Comparison of ENCODE assay signal across 8 cellular contexts in the genomic region with DNA sequence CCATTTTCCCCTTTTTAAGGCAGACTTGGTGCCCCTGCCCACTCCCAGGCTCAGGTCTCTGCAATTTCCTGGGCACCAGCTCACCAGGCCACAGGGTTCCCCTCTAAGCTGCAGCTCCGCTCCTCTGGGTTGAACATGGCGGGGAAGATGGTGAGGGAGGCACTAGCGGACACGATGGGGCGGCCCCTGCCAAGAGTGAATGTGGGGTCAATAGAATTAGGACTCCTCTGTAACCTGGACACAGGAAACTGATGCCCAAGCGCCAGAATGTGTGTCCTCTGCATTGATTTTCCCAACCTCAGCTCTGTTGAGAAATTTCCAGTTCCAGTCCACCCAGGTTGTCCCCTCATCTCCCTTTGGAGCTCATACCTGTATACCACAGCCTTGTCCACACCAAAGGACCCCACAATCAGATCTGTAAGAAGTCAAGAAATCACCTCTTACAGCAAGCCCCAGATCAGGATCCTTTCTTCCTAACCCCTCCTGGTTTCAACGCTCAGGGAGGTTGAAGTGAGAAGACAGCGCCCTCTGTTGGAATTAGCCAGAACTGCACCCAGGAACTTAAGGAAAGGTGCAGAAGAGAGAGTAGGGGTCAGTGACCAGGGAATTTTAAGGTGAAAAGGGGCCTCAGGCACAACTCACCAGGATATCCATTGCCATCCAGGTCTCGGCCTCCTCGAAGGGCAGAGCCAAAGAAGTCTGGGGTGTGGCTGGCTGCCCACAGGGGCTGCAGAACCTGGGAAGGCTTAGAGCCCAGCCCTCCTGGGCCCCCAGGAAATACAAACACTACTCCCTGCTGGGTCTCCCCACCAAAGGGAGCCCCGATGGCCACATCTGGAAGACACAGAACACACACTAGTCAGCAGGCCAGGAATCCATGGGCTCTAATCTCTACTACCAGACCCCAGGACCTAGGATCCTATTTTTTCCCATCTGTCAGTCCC. TPM values are rescaled to one million over a fixed set of nuclear protein-coding genes. Genes with fewer than 3 reads are reported as not detected.
A peak's percentile ranks its signal among the peaks of the same experiment; 100 is the strongest.
DNase-seq lines count a peak whose midpoint lies in the region; ATAC-seq and TF ChIP-seq lines count a peak whose summit lies in the region.

No MANE protein-coding gene starts in this region.

- H3K27ac Mint-ChIP-seq in CD4-positive, alpha-beta memory T cell = peak overlapping the region; percentile 74 to 96 (median 91)

- H3K4me1 ChIP-seq in CD4-positive, alpha-beta memory T cell (ENCODE audit: insufficient read depth, low read length) = peaks cover 22% of the 10 kb centered on the region
- no peaks in the 10 kb centered on the region for H3K4me1 ChIP-seq in HCT116 (ENCODE audit: control insufficient read depth in 1 of 2, insufficient read depth in 2 of 2, low read length in 2 of 2)
- H3K4me1 ChIP-seq in adipocyte (ENCODE audit: control insufficient read depth, insufficient read depth, low read length) = peaks cover 19% of the 10 kb centered on the region

- POLR2A ChIA-PET in CD4-positive, alpha-beta memory T cell (lab: Charles Lee; ENCODE audit: partially characterized antibody) = interaction anchor here (0.7 to 10.5 kb wide), 5 partner anchors 12 to 93 kb away, joined by 3 to 213 read pairs (median 3); a partner anchor contains a TSS
- POLR2A ChIA-PET in HCT116 (lab: Charles Lee) = no interaction called here

- ATAC-seq in HCT116 = peak; percentile 75

- H3K4me3 ChIP-seq in CD4-positive, alpha-beta memory T cell (ENCODE audit: low read length in 2 of 2) = no peak overlapping the region
- H3K4me3 ChIP-seq in HCT116 (replicated peaks in 1 of 2; ENCODE audit: low read depth in 1 of 2, low read length in 2 of 2) (no peak overlapping the region), adipocyte (ENCODE audit: low read length) (no peak overlapping the region)

- CTCF ChIA-PET in CD4-positive, alpha-beta memory T cell (lab: Charles Lee; ENCODE audit: partially characterized antibody) = interaction anchor here (0.8 to 12.3 kb wide), 15 partner anchors 9 to 153 kb away, joined by 3 to 938 read pairs (median 3); a partner anchor contains a TSS
- CTCF ChIA-PET in HCT116 (lab: Charles Lee) = interaction anchor here (1.0 to 1.2 kb wide), 3 partner anchors 11 to 35 kb away, joined by 4 to 5 read pairs (median 5); no protein-coding TSS in a partner anchor

- H3K4me1 Mint-ChIP-seq in CD4-positive, alpha-beta memory T cell = peaks cover 21 to 48% (median 37%) of the 10 kb centered on the region in 4 donors

- H3K27ac ChIP-seq in CD4-positive, alpha-beta memory T cell (ENCODE audit: low read depth, low read length) = peak overlapping the region; percentile 14
- no peak overlapping the region for H3K27ac ChIP-seq in HCT116 (ENCODE audit: low read depth, low read length)

- H4K20me1 ChIP-seq in HCT116 (ENCODE audit: insufficient read depth) = no peaks in the 10 kb centered on the region

- TF ChIP-seq POLR2A in HCT116 (IDR thresholded peaks at IDR 0.05; ENCODE audit: borderline replicate concordance, extremely low read depth, insufficient read depth, insufficient read length) = no peak

- H3K36me3 Mint-ChIP-seq in CD4-positive, alpha-beta memory T cell = peaks cover 70 to 89% of the 10 kb centered on the region in 2 donors

- peak; percentile 25 to 99 (median 96); a peak in 5 of 6 replicates for TF ChIP-seq CTCF in HCT116 (IDR thresholded peaks at IDR 0.05 in 2 of 3, conservative IDR thresholded peaks at IDR 0.05 in 1 of 3; ENCODE audit: borderline replicate concordance in 1 of 3, insufficient read depth in 1 of 3, low read depth in 2 of 3, low read length in 2 of 3)

- peak; percentile 53 to 71 (median 56) for DNase-seq in CD4-positive, alpha-beta memory T cell
- peak; percentile 31 for DNase-seq in HCT116 (ENCODE audit: low read depth, low spot score)
- peak; percentile 5 for DNase-seq in SHP77 treated with DMSO at 0.1 percent for 48 hours (lab: John Stamatoyannopoulos, UW)
- DNase-seq in adipocyte (ENCODE audit: low read depth) = peak; percentile 85
- peak; percentile 60 for DNase-seq in iris pigment epithelial cell (ENCODE audit: low read depth)
- peak; percentile 56 for DNase-seq in stimulated activated CD4-positive, alpha-beta T cell treated with anti-CD3 and anti-CD28 coated beads, Interleukin-4, amount 100 ng/mL, for 1 hour
- DNase-seq in DMS79 (lab: John Stamatoyannopoulos, UW) = no peak
- DNase-seq in putamen (ENCODE audit: low spot score) = no peak

- no peak overlapping the region for H2AFZ ChIP-seq in HCT116 (ENCODE audit: low read depth, low read length, poor library complexity, severe bottlenecking)

- H3K9me2 ChIP-seq in HCT116 (ENCODE audit: insufficient read depth) = no peaks in the 10 kb centered on the region

- peaks cover 97% of the 10 kb centered on the region for H3K36me3 ChIP-seq in CD4-positive, alpha-beta memory T cell (ENCODE audit: insufficient read depth, low read length)
- H3K36me3 ChIP-seq in HCT116 (ENCODE audit: control insufficient read depth in 1 of 2, insufficient read depth in 2 of 2, low read length in 2 of 2) = peaks cover 50 to 60% of the 10 kb centered on the region in 2 experiments
- peaks cover 99% of the 10 kb centered on the region for H3K36me3 ChIP-seq in adipocyte (ENCODE audit: control insufficient read depth, insufficient read depth, low read length, severe bottlenecking)

- no peaks in the 10 kb centered on the region for H3K9me3 Mint-ChIP-seq in CD4-positive, alpha-beta memory T cell

- no peaks in the 10 kb centered on the region for H3K79me2 ChIP-seq in HCT116 (ENCODE audit: insufficient read depth, low read length)

- peak; percentile 12; the same call in 1 of the 2 replicates for TF ChIP-seq RAD21 in HCT116 (IDR thresholded peaks at IDR 0.05; ENCODE audit: low read depth)

- no peak overlapping the region for H3K4me2 ChIP-seq in HCT116 (ENCODE audit: low read length)

- H3K27me3 Mint-ChIP-seq in CD4-positive, alpha-beta memory T cell = no peaks in the 10 kb centered on the region

- H3K9me3 ChIP-seq in CD4-positive, alpha-beta memory T cell (ENCODE audit: control insufficient read depth in 1 of 2, low read length in 2 of 2) = no peaks in the 10 kb centered on the region
- H3K9me3 ChIP-seq in HCT116 (ENCODE audit: control insufficient read depth in 1 of 2, insufficient read depth in 1 of 2, low read depth in 1 of 2, low read length in 2 of 2) (no peaks in the 10 kb centered on the region), adipocyte (ENCODE audit: control insufficient read depth, low read length) (no peaks in the 10 kb centered on the region)

- BruUV-seq in HCT116 (replicated peaks; lab: Mats Ljungman, UMichigan) = no TSS peak

- RAD21 ChIA-PET in HCT116 (lab: Charles Lee; ENCODE audit: low non-redundant PET in 1 of 2, low total read pairs in 2 of 2, uncharacterized antibody in 2 of 2, unreplicated experiment in 2 of 2) = no interaction called here

- H3K9ac ChIP-seq in HCT116 (ENCODE audit: low read length) = no peak overlapping the region
- peak overlapping the region; percentile 14 for H3K9ac ChIP-seq in adipocyte (ENCODE audit: low read length)

- intact Hi-C loops in CD4-positive, alpha-beta memory T cell (cut with micrococcal nuclease) = loop anchor here (1.0 kb wide), 1 partner anchor 15 kb away; a partner anchor contains a TSS
- intact Hi-C loops in HCT116 (cut with micrococcal nuclease) = no loop called here

- H3K27me3 ChIP-seq in CD4-positive, alpha-beta memory T cell (ENCODE audit: insufficient read depth, low read length) = no peaks in the 10 kb centered on the region
- H3K27me3 ChIP-seq in HCT116 (ENCODE audit: insufficient read depth, low read length) = no peaks in the 10 kb centered on the region
- H3K27me3 ChIP-seq in adipocyte (replicated peaks; ENCODE audit: control insufficient read depth, insufficient read depth, low read length) = no peaks in the 10 kb centered on the region

- no peak overlapping the region for H3K4me3 Mint-ChIP-seq in CD4-positive, alpha-beta memory T cell

TF ChIP-seq in HCT116, 20 proteins besides CTCF, POLR2A, EP300 and RAD21:
- no peak for TF ChIP-seq CEBPB (IDR thresholded peaks at IDR 0.05; ENCODE audit: low read depth)
- TF ChIP-seq ZNF274 (IDR thresholded peaks at IDR 0.05; ENCODE audit: low read depth, low read length) = no peak
- TF ChIP-seq JUND (IDR thresholded peaks at IDR 0.05) = no peak

RNA-seq across cellular contexts. Expression of a gene that starts 14.7 kb away (rescaled TPM):
- 100 to 1,000 TPM; 158 to 162 TPM for total RNA-seq in CD4-positive, alpha-beta memory T cell
- polyA plus RNA-seq in CD4-positive, alpha-beta memory T cell = 10 to 100 TPM; 28.8 to 64.7 TPM
- total RNA-seq in HCT116 (2021; ENCODE audit: unreplicated experiment) = 49.7 TPM
- polyA plus RNA-seq in HCT116 (2012) = 58.3 and 64.0 TPM in 2 replicates

RNA-seq across cellular contexts. Expression of a gene that starts 19.8 kb away (rescaled TPM):
- 1 to 10 TPM; 1.8 to 2.1 TPM for total RNA-seq in CD4-positive, alpha-beta memory T cell
- not detected for polyA plus RNA-seq in CD4-positive, alpha-beta memory T cell
- 34.7 TPM for total RNA-seq in HCT116 (2021; ENCODE audit: unreplicated experiment)
- 32.1 and 34.1 TPM in 2 replicates for polyA plus RNA-seq in HCT116 (2012)

RNA-seq across cellular contexts. Expression of a gene that starts 40.0 kb away (rescaled TPM):
- total RNA-seq in CD4-positive, alpha-beta memory T cell = under 1 TPM in 1 of 2 experiments, not detected in 1; 0.36 TPM
- polyA plus RNA-seq in CD4-positive, alpha-beta memory T cell = not detected
- not detected for total RNA-seq in HCT116 (2021; ENCODE audit: unreplicated experiment)
- polyA plus RNA-seq in HCT116 (2012) = 0.05 and 0.17 TPM in 2 replicates

Comparison
In these comparisons a context has a peak if more than half of its experiments do, and no peak if none do; other contexts are left out.
1. DNase-seq: peak in CD4-positive, alpha-beta memory T cell (5 of 5), HCT116 (single experiment), SHP77 treated with DMSO at 0.1 percent for 48 hours (single experiment), adipocyte (single experiment), iris pigment epithelial cell (single experiment) and stimulated activated CD4-positive, alpha-beta T cell treated with anti-CD3 and anti-CD28 coated beads, Interleukin-4, amount 100 ng/mL, for 1 hour (single experiment); none in DMS79 (single experiment) and putamen (single experiment).
2. RNA of a gene that starts 19.8 kb away (total RNA-seq): 34.7 TPM in HCT116 (single experiment); 1.8 to 2.1 TPM in CD4-positive, alpha-beta memory T cell; every median in the first group is over 10 times any median in the second.